In the genomic region with DNA sequence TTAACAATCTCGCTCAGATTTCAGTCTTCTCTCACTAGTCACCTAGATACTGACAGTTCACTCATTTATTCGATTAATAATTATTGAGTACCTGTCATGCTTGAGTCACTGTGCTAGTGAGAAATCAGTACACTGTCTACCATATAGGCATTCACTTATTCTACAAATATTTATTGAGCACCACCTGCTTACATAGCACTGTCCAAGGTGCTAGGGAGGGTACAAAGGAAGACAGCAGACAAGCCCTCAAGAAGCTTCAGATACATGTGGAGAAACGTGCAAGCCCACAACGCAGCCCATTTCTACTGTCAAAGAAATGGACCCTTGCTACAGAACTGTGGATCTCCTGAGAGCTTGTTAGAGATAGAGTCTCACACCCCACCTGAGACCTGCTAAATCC, we compare ENCODE assay signal across 22 cellular contexts.
DNase-seq lines count a peak whose midpoint lies in the region; ATAC-seq and TF ChIP-seq lines count a peak whose summit lies in the region.
"Had no signal": no experiment of that assay in that cellular context is flagged by ENCODE, and none has a peak within 500 bp of the region (broad histone marks: within the 10 kb centered on the region; RNA-seq: fewer than 3 reads in every experiment).

No MANE protein-coding gene starts in this region.

- H3K27ac Mint-ChIP-seq in activated T-helper 17 cell treated with anti-CD3 and anti-CD28 coated beads, Interleukin-2, amount 50 U/mL, for 72 hours: no peak overlapping the region
- H3K27ac Mint-ChIP-seq: CD4-positive, alpha-beta T cell; CD8-positive, alpha-beta memory T cell had no signal

- no peak for TF ChIP-seq EP300 in SK-N-SH (IDR thresholded peaks at IDR 0.05; ENCODE audit: borderline replicate concordance in 1 of 2, low read depth in 1 of 2, low read length in 1 of 2)

- H3K79me2 ChIP-seq in SK-N-SH (ENCODE audit: insufficient read depth) (no peaks in the 10 kb centered on the region), HCT116 (ENCODE audit: insufficient read depth, low read length) (no peaks in the 10 kb centered on the region)

- TF ChIP-seq CTCF in SK-N-SH (IDR thresholded peaks at IDR 0.05) (no peak), HCT116 (IDR thresholded peaks at IDR 0.05 in 2 of 3, conservative IDR thresholded peaks at IDR 0.05 in 1 of 3; ENCODE audit: borderline replicate concordance in 1 of 3, insufficient read depth in 1 of 3, low read depth in 2 of 3, low read length in 2 of 3) (no peak)

- H3K9me3 ChIP-seq in SK-N-SH: no peaks in the 10 kb centered on the region
- H3K9me3 ChIP-seq in HCT116 (ENCODE audit: control insufficient read depth in 1 of 2, insufficient read depth in 1 of 2, low read depth in 1 of 2, low read length in 2 of 2): no peaks in the 10 kb centered on the region
- H3K9me3 ChIP-seq: BE2C; BLaER1 treated with 17β-estradiol and CSF1 and Interleukin-3, amounts not matched to agents 10 nM and 100 nM; HAP-1 had no signal

- intact Hi-C loops in HCT116 (cut with micrococcal nuclease): no loop called here

- H3K4me1 ChIP-seq in SK-N-SH (ENCODE audit: control insufficient read depth in 1 of 2, insufficient read depth in 2 of 2, low read depth in 1 of 2, low read length in 1 of 2): peaks cover 4 to 36% of the 10 kb centered on the region in 2 experiments; a peak in 2 of 4 replicates
- no peaks in the 10 kb centered on the region for H3K4me1 ChIP-seq in HCT116 (ENCODE audit: control insufficient read depth in 1 of 2, insufficient read depth in 2 of 2, low read length in 2 of 2)
- H3K4me1 ChIP-seq: BLaER1 treated with 17β-estradiol and CSF1 and Interleukin-3, amounts not matched to agents 10 nM and 100 nM; HAP-1 had no signal

- H3K27me3 ChIP-seq in SK-N-SH (ENCODE audit: insufficient read depth): no peaks in the 10 kb centered on the region
- peaks cover 5% of the 10 kb centered on the region; the same call in 1 of the 2 replicates for H3K27me3 ChIP-seq in HCT116 (ENCODE audit: insufficient read depth, low read length)
- H3K27me3 ChIP-seq: BE2C; BLaER1 treated with 17β-estradiol and CSF1 and Interleukin-3, amounts not matched to agents 10 nM and 100 nM had no signal

- H3K36me3 ChIP-seq in SK-N-SH (replicated peaks in 1 of 2; ENCODE audit: control insufficient read depth in 1 of 2, insufficient read depth in 2 of 2, low read length in 1 of 2) (no peaks in the 10 kb centered on the region), HCT116 (ENCODE audit: control insufficient read depth in 1 of 2, insufficient read depth in 2 of 2, low read length in 2 of 2) (no peaks in the 10 kb centered on the region)
- H3K36me3 ChIP-seq: BE2C; BLaER1 treated with 17β-estradiol and CSF1 and Interleukin-3, amounts not matched to agents 10 nM and 100 nM; HAP-1 had no signal

- no TSS peak for BruUV-seq in HCT116 (replicated peaks; lab: Mats Ljungman, UMichigan)

- DNase-seq in SK-N-SH: no peak
- no peak for DNase-seq in HCT116 (ENCODE audit: low read depth, low spot score)
- peak; percentile 48 for DNase-seq in kidney tubule cell (ENCODE audit: low spot score)
- DNase-seq in hypothalamus (lab: John Stamatoyannopoulos, UW): no peak
- DNase-seq: ACHN; AML-193; BE2C; CD4-positive, alpha-beta T cell; CD8-positive, alpha-beta memory T cell; DMS 273 treated with DMSO at 0.1 percent for 48 hours; DMS79; EL; GDM1; GOT3 had no signal

- ATAC-seq in SK-N-SH treated with all-trans-retinoic acid at 6 μM for 48 hours (no peak), HCT116 (no peak), GM18868 (IDR thresholded peaks at IDR 0.05; ENCODE audit: unreplicated experiment) (no peak)
- ATAC-seq in activated T-helper 17 cell treated with anti-CD3 and anti-CD28 coated beads, Interleukin-2, amount 50 U/mL, for 72 hours (replicated peaks): no peak
- ATAC-seq: GM12878 had no signal

- POLR2A ChIA-PET in SK-N-SH (lab: Yijun Ruan, JAX): no interaction called here
- POLR2A ChIA-PET in HCT116 (lab: Charles Lee): no interaction called here

- H3K4me2 ChIP-seq in SK-N-SH (no peak overlapping the region), HCT116 (ENCODE audit: low read length) (no peak overlapping the region)
- H3K4me2 ChIP-seq: BLaER1 treated with 17β-estradiol and CSF1 and Interleukin-3, amounts not matched to agents 10 nM and 100 nM had no signal

- no peaks in the 10 kb centered on the region for H3F3A ChIP-seq in SK-N-SH (replicated peaks; ENCODE audit: insufficient read depth)

- H3K4me3 ChIP-seq in SK-N-SH (ENCODE audit: low read depth in 2 of 2, low read length in 1 of 2) (no peak overlapping the region), HCT116 (replicated peaks in 1 of 2; ENCODE audit: low read depth in 1 of 2, low read length in 2 of 2) (no peak overlapping the region)
- H3K4me3 ChIP-seq: BLaER1 treated with 17β-estradiol and CSF1 and Interleukin-3, amounts not matched to agents 10 nM and 100 nM; GM12878; HAP-1 had no signal

- TF ChIP-seq RAD21 in SK-N-SH (IDR thresholded peaks at IDR 0.05; ENCODE audit: low read length) (no peak), HCT116 (IDR thresholded peaks at IDR 0.05; ENCODE audit: low read depth) (no peak)

- H3K36me3 Mint-ChIP-seq in activated T-helper 17 cell treated with anti-CD3 and anti-CD28 coated beads, Interleukin-2, amount 50 U/mL, for 72 hours (ENCODE audit: low read depth): no peaks in the 10 kb centered on the region
- H3K36me3 Mint-ChIP-seq: CD14-positive monocyte; CD8-positive, alpha-beta memory T cell had no signal

- no peak for TF ChIP-seq POLR2A in HCT116 (IDR thresholded peaks at IDR 0.05; ENCODE audit: borderline replicate concordance, extremely low read depth, insufficient read depth, insufficient read length)

- no peak overlapping the region for H3K4me3 Mint-ChIP-seq in activated T-helper 17 cell treated with anti-CD3 and anti-CD28 coated beads, Interleukin-2, amount 50 U/mL, for 72 hours
- H3K4me3 Mint-ChIP-seq: CD14-positive monocyte; CD4-positive, alpha-beta T cell; CD8-positive, alpha-beta memory T cell had no signal

- H3K9me3 Mint-ChIP-seq in activated T-helper 17 cell treated with anti-CD3 and anti-CD28 coated beads, Interleukin-2, amount 50 U/mL, for 72 hours: no peaks in the 10 kb centered on the region
- H3K9me3 Mint-ChIP-seq: CD4-positive, alpha-beta T cell had no signal

- H3K27me3 Mint-ChIP-seq in activated T-helper 17 cell treated with anti-CD3 and anti-CD28 coated beads, Interleukin-2, amount 50 U/mL, for 72 hours: peaks cover 22% of the 10 kb centered on the region

- H3K9me2 ChIP-seq in SK-N-SH: no peaks in the 10 kb centered on the region
- no peaks in the 10 kb centered on the region for H3K9me2 ChIP-seq in HCT116 (ENCODE audit: insufficient read depth)

- no peaks in the 10 kb centered on the region for H3K4me1 Mint-ChIP-seq in activated T-helper 17 cell treated with anti-CD3 and anti-CD28 coated beads, Interleukin-2, amount 50 U/mL, for 72 hours
- H3K4me1 Mint-ChIP-seq: CD14-positive monocyte; CD8-positive, alpha-beta memory T cell had no signal

- H3K9ac ChIP-seq in SK-N-SH (no peak overlapping the region), HCT116 (ENCODE audit: low read length) (no peak overlapping the region)
- H3K9ac ChIP-seq: BLaER1 treated with 17β-estradiol and CSF1 and Interleukin-3, amounts not matched to agents 10 nM and 100 nM had no signal

- CTCF ChIA-PET in SK-N-SH (lab: Yijun Ruan, JAX) (interaction anchor here (0.8 to 2.1 kb wide), 3 partner anchors 12 to 155 kb away, joined by 4 to 8 read pairs (median 4); no protein-coding TSS in a partner anchor), HCT116 (lab: Charles Lee) (no interaction called here)

- H3K27ac ChIP-seq in SK-N-SH (ENCODE audit: low read depth in 2 of 2, low read length in 1 of 2) (no peak overlapping the region), HCT116 (ENCODE audit: low read depth, low read length) (no peak overlapping the region)
- H3K27ac ChIP-seq: 22Rv1; BLaER1 treated with 17β-estradiol and CSF1 and Interleukin-3, amounts not matched to agents 10 nM and 100 nM had no signal

- H4K20me1 ChIP-seq in SK-N-SH (ENCODE audit: insufficient read depth): no peaks in the 10 kb centered on the region
- no peaks in the 10 kb centered on the region for H4K20me1 ChIP-seq in HCT116 (ENCODE audit: insufficient read depth)
- H4K20me1 ChIP-seq: BLaER1 treated with 17β-estradiol and CSF1 and Interleukin-3, amounts not matched to agents 10 nM and 100 nM had no signal

- H2AFZ ChIP-seq in SK-N-SH (ENCODE audit: low read depth) (no peak overlapping the region), HCT116 (ENCODE audit: low read depth, low read length, poor library complexity, severe bottlenecking) (no peak overlapping the region)

- RAD21 ChIA-PET in HCT116 (lab: Charles Lee; ENCODE audit: low non-redundant PET in 1 of 2, low total read pairs in 2 of 2, uncharacterized antibody in 2 of 2, unreplicated experiment in 2 of 2): no interaction called here

- WGBS in SK-N-SH (ENCODE audit: low lambda C conversion rate): 78% methylated on average over 4 of the region's 4 CpGs

TF ChIP-seq in SK-N-SH treated with all-trans-retinoic acid at 6 μM for 48 hours, 23 proteins besides CTCF, POLR2A, EP300 and RAD21 (continues in another document):
- TF ChIP-seq ZNF8 (CRISPR knock-in tag; IDR thresholded peaks at IDR 0.05): no peak
- TF ChIP-seq BACH2 (CRISPR knock-in tag; IDR thresholded peaks at IDR 0.05; ENCODE audit: borderline replicate concordance): no peak

TF ChIP-seq in HCT116, 20 proteins besides CTCF, POLR2A, EP300 and RAD21:
- no peak for TF ChIP-seq CBX3 (IDR thresholded peaks at IDR 0.05; ENCODE audit: low read depth)
- TF ChIP-seq REST (IDR thresholded peaks at IDR 0.05; ENCODE audit: low read depth): peak; percentile 49
